In the genomic region with DNA sequence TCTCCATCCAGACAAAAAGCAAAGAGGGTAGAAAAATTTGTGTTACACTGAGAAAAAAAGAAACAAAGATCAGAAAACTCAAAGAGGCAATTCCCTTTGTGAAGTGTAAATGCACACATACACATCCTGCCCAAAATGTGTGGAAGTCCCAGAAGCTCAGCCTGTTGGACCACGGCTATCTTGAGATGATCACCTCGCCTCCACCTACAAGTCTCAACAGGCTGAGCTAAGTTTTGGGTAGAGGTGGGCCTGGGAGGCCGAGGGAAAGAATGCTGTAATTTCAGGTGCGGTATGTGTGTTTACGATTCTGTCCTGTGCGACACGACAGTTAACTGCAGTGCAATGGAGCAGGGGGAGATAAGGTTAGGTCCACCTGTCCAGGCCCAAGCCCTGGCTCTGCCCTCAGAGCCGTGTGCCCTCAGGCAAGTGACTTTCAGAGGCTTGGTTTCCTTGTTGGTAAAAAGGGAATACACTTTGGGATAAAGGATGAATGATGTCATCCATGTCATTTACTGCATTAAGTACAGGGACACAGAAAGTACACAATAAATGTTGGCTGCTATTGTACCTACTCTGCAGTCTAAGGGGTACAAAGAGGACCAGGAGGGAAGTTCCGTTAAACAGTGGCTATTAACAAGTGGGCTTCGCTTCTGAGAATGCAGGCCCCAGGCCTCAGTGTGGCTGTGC, we compare ENCODE assay signal across 1 cellular context.
A peak's percentile ranks its signal among the peaks of the same experiment; 100 is the strongest.
TF ChIP-seq lines count a peak whose summit lies in the region.

No MANE protein-coding gene starts in this region.

TF ChIP-seq in HepG2, 621 proteins besides CTCF, POLR2A, EP300 and RAD21:
- TF ChIP-seq, protein P1, sequence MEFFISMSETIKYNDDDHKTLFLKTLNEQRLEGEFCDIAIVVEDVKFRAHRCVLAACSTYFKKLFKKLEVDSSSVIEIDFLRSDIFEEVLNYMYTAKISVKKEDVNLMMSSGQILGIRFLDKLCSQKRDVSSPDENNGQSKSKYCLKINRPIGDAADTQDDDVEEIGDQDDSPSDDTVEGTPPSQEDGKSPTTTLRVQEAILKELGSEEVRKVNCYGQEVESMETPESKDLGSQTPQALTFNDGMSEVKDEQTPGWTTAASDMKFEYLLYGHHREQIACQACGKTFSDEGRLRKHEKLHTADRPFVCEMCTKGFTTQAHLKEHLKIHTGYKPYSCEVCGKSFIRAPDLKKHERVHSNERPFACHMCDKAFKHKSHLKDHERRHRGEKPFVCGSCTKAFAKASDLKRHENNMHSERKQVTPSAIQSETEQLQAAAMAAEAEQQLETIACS (CRISPR knock-in tag; IDR thresholded peaks at IDR 0.05): no peak
- TF ChIP-seq ATF7 (IDR thresholded peaks at IDR 0.05) (peak; percentile 77), ATF7 (CRISPR knock-in tag; IDR thresholded peaks at IDR 0.05) (no peak)
